ENCODE assay signal across 8 cellular contexts in the genomic region with DNA sequence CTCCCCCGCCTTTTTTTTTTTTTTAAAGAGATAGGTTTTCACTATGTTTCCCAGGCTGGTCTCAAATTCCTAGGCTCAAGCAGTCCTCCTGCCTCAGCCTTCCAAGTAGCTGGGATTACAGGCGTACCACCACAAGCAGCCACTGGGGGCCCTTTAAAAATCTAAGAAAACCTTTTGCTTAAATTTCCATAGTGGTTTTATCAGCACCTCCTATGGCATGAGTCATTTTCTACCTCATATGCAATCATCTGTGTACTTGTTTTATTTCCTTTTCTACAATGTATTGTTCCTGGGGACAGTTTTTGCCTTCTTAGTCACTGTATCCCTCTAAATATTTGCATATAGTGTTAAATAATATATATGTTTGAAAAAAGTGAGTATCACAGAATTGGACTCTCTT. TPM values are rescaled to one million over a fixed set of nuclear protein-coding genes. Genes with fewer than 3 reads are reported as not detected.
DNase-seq lines count a peak whose midpoint lies in the region; ATAC-seq, FAIRE-seq and TF ChIP-seq lines count a peak whose summit lies in the region.

No MANE protein-coding gene starts in this region.

- WGBS in A549 (ENCODE audit: missing lambda C conversion rate), result 28% methylated on average over 2 of the region's 2 CpGs

- H3K27ac ChIP-seq in A549, result peak overlapping the region; percentile 22 to 54; a peak in 2 of 6 replicates

- H3K27me3 Mint-ChIP-seq in activated CD8-positive, alpha-beta T cell treated with anti-CD3 and anti-CD28 coated beads, Interleukin-2, amount 10 ng/mL, durations not matched to agents 7 days and 5 days (ENCODE audit: low read depth), result no peaks in the 10 kb centered on the region

- FAIRE-seq in A549 (lab: Jason Lieb, UNC), result no peak

- POLR2A ChIA-PET in A549 (lab: Yijun Ruan, JAX), result interaction anchor here (0.6 to 1.1 kb wide), 4 partner anchors 51 to 110 kb away, joined by 3 to 6 read pairs (median 4); a partner anchor contains a TSS
- POLR2A ChIA-PET in activated CD8-positive, alpha-beta T cell treated with anti-CD3 and anti-CD28 coated beads, Interleukin-2, amount 10 ng/mL, durations not matched to agents 7 days and 5 days (lab: Charles Lee), result no interaction called here

- TF ChIP-seq POLR2A in A549 (IDR thresholded peaks at IDR 0.05; ENCODE audit: low read length), result no peak

- H3K27ac Mint-ChIP-seq in activated CD8-positive, alpha-beta T cell treated with anti-CD3 and anti-CD28 coated beads, Interleukin-2, amount 10 ng/mL, durations not matched to agents 7 days and 5 days, result peak overlapping the region; percentile 23

- no peaks in the 10 kb centered on the region for H3K9me3 ChIP-seq in A549

- H3K4me3 ChIP-seq in A549, result no peak overlapping the region

- TF ChIP-seq CTCF in A549 (IDR thresholded peaks at IDR 0.05), result peak; percentile 34

- ATAC-seq in A549 (peak; percentile 84 to 88), GM18870 (IDR thresholded peaks at IDR 0.05; ENCODE audit: unreplicated experiment) (peak; percentile 49)
- ATAC-seq in activated CD8-positive, alpha-beta T cell treated with anti-CD3 and anti-CD28 coated beads, Interleukin-2, amount 10 ng/mL, durations not matched to agents 7 days and 5 days, result peak; percentile 76

- peak in 1 of 2 experiments; percentile 37; a peak in 3 of 5 replicates for TF ChIP-seq RAD21 in A549 (conservative IDR thresholded peaks at IDR 0.05 in 1 of 2, IDR thresholded peaks at IDR 0.05 in 1 of 2)

- no peaks in the 10 kb centered on the region for H3K9me3 Mint-ChIP-seq in activated CD8-positive, alpha-beta T cell treated with anti-CD3 and anti-CD28 coated beads, Interleukin-2, amount 10 ng/mL, durations not matched to agents 7 days and 5 days (ENCODE audit: insufficient read depth)

- no peak overlapping the region for H3K4me3 Mint-ChIP-seq in activated CD8-positive, alpha-beta T cell treated with anti-CD3 and anti-CD28 coated beads, Interleukin-2, amount 10 ng/mL, durations not matched to agents 7 days and 5 days

- no peak for TF ChIP-seq EP300 in A549 (IDR thresholded peaks at IDR 0.05)

- peaks cover 49% of the 10 kb centered on the region for H3K4me1 ChIP-seq in A549

- CTCF ChIA-PET in A549 (lab: Yijun Ruan, JAX), result interaction anchor here (0.8 to 2.2 kb wide), 6 partner anchors 9 to 110 kb away, joined by 3 to 10 read pairs (median 3); a partner anchor contains a TSS
- CTCF ChIA-PET in activated CD8-positive, alpha-beta T cell treated with anti-CD3 and anti-CD28 coated beads, Interleukin-2, amount 10 ng/mL, durations not matched to agents 7 days and 5 days (lab: Charles Lee), result interaction anchor here (0.7 to 2.4 kb wide), 3 partner anchors 9 to 42 kb away, joined by 3 to 11 read pairs (median 4); no protein-coding TSS in a partner anchor

- peak; percentile 74 to 83 for DNase-seq in A549 (ENCODE audit: low read depth in 1 of 2, low spot score in 1 of 2)
- peak; percentile 42 for DNase-seq in MV-4-11 (lab: John Stamatoyannopoulos, UW)
- peak; percentile 59 for DNase-seq in activated CD8-positive, alpha-beta T cell treated with anti-CD3 and anti-CD28 coated beads, Interleukin-2, amount 10 ng/mL, durations not matched to agents 7 days and 5 days
- DNase-seq in glomerular visceral epithelial cell (ENCODE audit: extremely low spot score), result peak; percentile 75
- peak; percentile 61 for DNase-seq in stimulated activated naive CD4-positive, alpha-beta T cell treated with Interleukin-2 at 50 U/mL for 16 hours (lab: John Stamatoyannopoulos, UW)
- no peak for DNase-seq in GM19240 (ENCODE audit: insufficient read length, low spot score)
- no peak for DNase-seq in DMS153 treated with DMSO at 0.1 percent for 48 hours (lab: John Stamatoyannopoulos, UW; ENCODE audit: unreplicated experiment)

- H3K4me1 Mint-ChIP-seq in activated CD8-positive, alpha-beta T cell treated with anti-CD3 and anti-CD28 coated beads, Interleukin-2, amount 10 ng/mL, durations not matched to agents 7 days and 5 days (ENCODE audit: low read depth), result peaks cover 63% of the 10 kb centered on the region

- H3K4me2 ChIP-seq in A549, result peak overlapping the region; percentile 56

- H3K36me3 Mint-ChIP-seq in activated CD8-positive, alpha-beta T cell treated with anti-CD3 and anti-CD28 coated beads, Interleukin-2, amount 10 ng/mL, durations not matched to agents 7 days and 5 days (ENCODE audit: low read depth), result peaks cover 42% of the 10 kb centered on the region

TF ChIP-seq in A549, 52 proteins besides CTCF, POLR2A, EP300 and RAD21:
- no peak for TF ChIP-seq BHLHE40 (IDR thresholded peaks at IDR 0.05; ENCODE audit: low read depth, low read length)
- peak; percentile 56 for TF ChIP-seq JUNB (IDR thresholded peaks at IDR 0.05)
- peak; percentile 36; the same call in 2 of the 3 replicates for TF ChIP-seq SMC3 (IDR thresholded peaks at IDR 0.05)
- TF ChIP-seq FOSL2 (IDR thresholded peaks at IDR 0.05), result peak; percentile 46
- peak; percentile 86 for TF ChIP-seq FOSL2 (CRISPR knock-in tag; IDR thresholded peaks at IDR 0.05)
TF ChIP-seq in A549: peak in this region for 3.

RNA-seq across cellular contexts. Expression of a gene that starts 29.2 kb away (rescaled TPM):
- 79.7 and 95.8 TPM in 2 replicates for polyA plus RNA-seq in A549 (2011; rRNA removed)
- 15.5 and 18.3 TPM in 2 replicates for polyA plus RNA-seq in A549 (2012; cell fraction: cytosol; rRNA removed)
- polyA plus RNA-seq in A549 (2012; cell fraction: nucleus; rRNA removed), result 7.2 and 10.1 TPM in 2 replicates
- polyA plus RNA-seq in A549 (2017; fragmentation: RNase III; extraction: RNeasy Plus Mini Kit Qiagen cat#74134 plus additional on column Dnase treatment), result 32.5 to 34.4 TPM (median 33.1 TPM) in 3 replicates
- polyA minus RNA-seq in A549 (2011; rRNA and poly(A)+ RNA removed), result 50.0 and 51.2 TPM in 2 replicates
- total RNA-seq in activated CD8-positive, alpha-beta T cell treated with anti-CD3 and anti-CD28 coated beads, Interleukin-2, amount 10 ng/mL, durations not matched to agents 7 days and 5 days, result 10 to 100 TPM; 67.7 to 73.1 TPM

Comparison
In these comparisons a context has a peak if more than half of its experiments do, and no peak if none do; other contexts are left out.
1. DNase-seq: peak in A549 (2 of 2), MV-4-11 (single experiment), activated CD8-positive, alpha-beta T cell treated with anti-CD3 and anti-CD28 coated beads, Interleukin-2, amount 10 ng/mL, durations not matched to agents 7 days and 5 days (single experiment), glomerular visceral epithelial cell (single experiment) and stimulated activated naive CD4-positive, alpha-beta T cell treated with Interleukin-2 at 50 U/mL for 16 hours (single experiment); none in GM19240 (single experiment) and DMS153 treated with DMSO at 0.1 percent for 48 hours (single experiment).
2. Peak in every context shown above with its lines, with median percentiles within 50 percentile points of each other: ATAC-seq.